ENCODE assay signal across 1 cellular context in the genomic region with DNA sequence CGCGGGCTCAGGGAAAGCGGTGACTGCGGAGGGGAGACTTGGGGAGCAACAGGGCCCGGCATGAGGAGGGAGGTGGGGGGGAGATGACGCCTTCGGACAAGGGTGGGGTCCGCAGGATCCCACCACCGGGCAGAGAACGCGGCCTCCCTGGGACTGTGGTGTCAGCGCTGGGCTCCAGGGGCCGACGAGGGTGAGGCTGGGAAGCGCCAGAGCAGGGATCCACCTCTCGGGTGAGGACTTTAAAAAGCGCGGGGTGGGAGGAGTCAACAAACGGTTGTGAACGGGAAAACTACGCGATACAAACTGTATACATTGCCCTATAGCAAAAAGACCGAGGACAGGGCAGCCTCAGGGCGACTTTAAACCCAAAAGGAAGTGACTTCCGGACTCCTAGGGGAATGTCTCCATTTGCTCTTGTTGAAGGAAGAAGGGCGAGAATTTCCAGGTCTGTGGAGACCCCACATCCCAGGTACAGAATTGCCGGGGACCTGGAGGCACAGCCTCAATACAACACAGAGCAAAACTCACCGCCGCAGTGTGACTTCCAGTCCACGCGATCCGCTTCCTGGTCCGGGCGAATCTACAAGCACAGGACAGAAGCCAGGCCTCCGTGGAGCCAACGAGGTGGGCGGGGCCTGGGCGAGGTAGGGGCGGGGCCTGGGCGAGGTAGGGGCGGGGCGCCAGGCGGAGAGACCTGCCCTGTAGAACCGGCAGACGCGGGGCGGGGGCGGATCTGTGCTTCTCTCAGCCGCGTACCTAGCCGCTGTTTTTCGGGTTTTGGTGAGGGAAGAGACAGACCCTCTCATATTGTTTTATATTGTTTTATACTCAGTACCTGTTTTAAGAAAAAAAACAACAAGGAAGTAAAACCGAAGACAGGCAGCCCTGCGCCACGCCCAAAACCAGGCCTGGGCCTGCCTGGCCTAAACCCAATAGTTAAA.
TF ChIP-seq lines count a peak whose summit lies in the region.

A gene (minus strand): TSS at position 588 of the 941 bp plus-strand sequence. CDS start 5,555 bp downstream, outside the sequence.

TF ChIP-seq in HCT116, 20 proteins besides CTCF, POLR2A, EP300 and RAD21 (continued from another document):
- TF ChIP-seq, protein P1, sequence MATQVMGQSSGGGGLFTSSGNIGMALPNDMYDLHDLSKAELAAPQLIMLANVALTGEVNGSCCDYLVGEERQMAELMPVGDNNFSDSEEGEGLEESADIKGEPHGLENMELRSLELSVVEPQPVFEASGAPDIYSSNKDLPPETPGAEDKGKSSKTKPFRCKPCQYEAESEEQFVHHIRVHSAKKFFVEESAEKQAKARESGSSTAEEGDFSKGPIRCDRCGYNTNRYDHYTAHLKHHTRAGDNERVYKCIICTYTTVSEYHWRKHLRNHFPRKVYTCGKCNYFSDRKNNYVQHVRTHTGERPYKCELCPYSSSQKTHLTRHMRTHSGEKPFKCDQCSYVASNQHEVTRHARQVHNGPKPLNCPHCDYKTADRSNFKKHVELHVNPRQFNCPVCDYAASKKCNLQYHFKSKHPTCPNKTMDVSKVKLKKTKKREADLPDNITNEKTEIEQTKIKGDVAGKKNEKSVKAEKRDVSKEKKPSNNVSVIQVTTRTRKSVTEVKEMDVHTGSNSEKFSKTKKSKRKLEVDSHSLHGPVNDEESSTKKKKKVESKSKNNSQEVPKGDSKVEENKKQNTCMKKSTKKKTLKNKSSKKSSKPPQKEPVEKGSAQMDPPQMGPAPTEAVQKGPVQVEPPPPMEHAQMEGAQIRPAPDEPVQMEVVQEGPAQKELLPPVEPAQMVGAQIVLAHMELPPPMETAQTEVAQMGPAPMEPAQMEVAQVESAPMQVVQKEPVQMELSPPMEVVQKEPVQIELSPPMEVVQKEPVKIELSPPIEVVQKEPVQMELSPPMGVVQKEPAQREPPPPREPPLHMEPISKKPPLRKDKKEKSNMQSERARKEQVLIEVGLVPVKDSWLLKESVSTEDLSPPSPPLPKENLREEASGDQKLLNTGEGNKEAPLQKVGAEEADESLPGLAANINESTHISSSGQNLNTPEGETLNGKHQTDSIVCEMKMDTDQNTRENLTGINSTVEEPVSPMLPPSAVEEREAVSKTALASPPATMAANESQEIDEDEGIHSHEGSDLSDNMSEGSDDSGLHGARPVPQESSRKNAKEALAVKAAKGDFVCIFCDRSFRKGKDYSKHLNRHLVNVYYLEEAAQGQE (IDR thresholded peaks at IDR 0.05; ENCODE audit: low read depth): no peak
- TF ChIP-seq TCF7L2 (IDR thresholded peaks at IDR 0.05; ENCODE audit: borderline replicate concordance, extremely low read depth, insufficient read depth, insufficient read length): no peak
